ENCODE assay signal across 16 cellular contexts in the genomic region with DNA sequence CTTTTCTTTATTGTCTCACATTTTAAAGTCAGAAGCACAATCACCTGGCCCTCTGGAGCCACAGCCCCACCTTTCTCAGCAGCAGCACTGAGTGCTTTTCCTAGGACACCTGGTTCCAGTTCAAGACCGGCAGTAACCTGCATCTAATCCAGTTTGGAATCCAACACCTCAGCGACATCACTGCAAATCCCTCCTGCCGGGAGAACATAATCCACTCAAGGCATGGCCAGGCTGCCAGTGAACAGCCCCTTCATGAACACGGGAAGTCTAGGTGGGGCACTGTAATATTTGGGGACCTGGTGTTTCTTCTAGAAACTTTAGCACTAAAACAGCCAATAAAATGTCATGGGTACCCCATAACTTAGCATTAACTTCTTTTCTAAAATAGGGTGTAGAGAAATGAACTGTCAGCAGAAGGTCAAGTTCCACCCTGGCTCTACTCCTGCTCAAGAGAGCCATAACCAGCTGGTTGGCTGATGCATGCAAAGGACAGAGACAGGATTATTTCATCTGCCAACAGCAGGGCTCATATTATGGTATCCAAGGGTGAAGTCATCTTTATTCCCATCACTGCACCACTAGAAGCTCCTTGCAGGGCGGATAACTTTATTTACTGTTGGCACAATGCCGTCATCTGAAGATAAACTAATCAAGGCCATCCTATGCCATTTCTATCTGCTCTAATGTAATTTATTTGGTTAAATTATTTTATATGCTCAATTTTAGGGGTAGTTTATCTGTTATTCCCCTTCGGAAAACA.
DNase-seq lines count a peak whose midpoint lies in the region; ATAC-seq and TF ChIP-seq lines count a peak whose summit lies in the region.
"Had no signal": no experiment of that assay in that cellular context is flagged by ENCODE, and none has a peak within 500 bp of the region (broad histone marks: within the 10 kb centered on the region; RNA-seq: fewer than 3 reads in every experiment).

No MANE protein-coding gene starts in this region.

- H3K27ac Mint-ChIP-seq in chondrocyte (ENCODE audit: unreplicated experiment), result no peak overlapping the region
- H3K27ac Mint-ChIP-seq: activated naive CD4-positive, alpha-beta T cell treated with anti-CD3 and anti-CD28 coated beads, Interleukin-2, amount 10 ng/mL, durations not matched to agents 7 days and 5 days; naive thymus-derived CD4-positive, alpha-beta T cell had no signal

- TF ChIP-seq POLR2A in esophagus muscularis mucosa (IDR thresholded peaks at IDR 0.05; ENCODE audit: low read depth) (no peak), esophagus squamous epithelium (IDR thresholded peaks at IDR 0.05) (no peak)

- in situ Hi-C loops in G401 (cut with HindIII; ENCODE audit: low sequenced_read_pairs), result no loop called here

- H3K9ac ChIP-seq in parathyroid adenoma, result no peak overlapping the region

- H3K79me2 ChIP-seq in parathyroid adenoma, result peaks cover 5% of the 10 kb centered on the region

- H3K36me3 ChIP-seq in esophagus muscularis mucosa, result peaks cover 0 to 4% (median 2%) of the 10 kb centered on the region in 4 donors
- no peaks in the 10 kb centered on the region for H3K36me3 ChIP-seq in parathyroid adenoma (ENCODE audit: control insufficient read depth, insufficient read depth, low read length)
- H3K36me3 ChIP-seq in esophagus squamous epithelium, result no peaks in the 10 kb centered on the region
- H3K36me3 ChIP-seq: prostate gland had no signal

- H2AFZ ChIP-seq in parathyroid adenoma, result peak overlapping the region; percentile 20

- H3K9me3 ChIP-seq in esophagus muscularis mucosa, result no peaks in the 10 kb centered on the region
- no peaks in the 10 kb centered on the region for H3K9me3 ChIP-seq in parathyroid adenoma (ENCODE audit: control insufficient read depth, low read length)
- H3K9me3 ChIP-seq in esophagus squamous epithelium, result no peaks in the 10 kb centered on the region
- H3K9me3 ChIP-seq: prostate gland had no signal

- H3K27ac ChIP-seq in esophagus muscularis mucosa (replicated peaks in 1 of 4), result peak overlapping the region; percentile 18 to 54 (median 28)
- H3K27ac ChIP-seq in parathyroid adenoma, result peak overlapping the region; percentile 40
- peak overlapping the region in 2 of 4 donors; percentile 2 to 39 for H3K27ac ChIP-seq in esophagus squamous epithelium
- H3K27ac ChIP-seq: prostate gland had no signal

- H3K4me1 ChIP-seq in esophagus muscularis mucosa, result peaks cover 15 to 45% (median 31%) of the 10 kb centered on the region in 4 donors
- peaks cover 6% of the 10 kb centered on the region for H3K4me1 ChIP-seq in parathyroid adenoma
- H3K4me1 ChIP-seq in esophagus squamous epithelium, result peaks cover 0 to 22% (median 4%) of the 10 kb centered on the region in 3 donors
- H3K4me1 ChIP-seq: prostate gland had no signal

- H3K36me3 Mint-ChIP-seq in chondrocyte (ENCODE audit: low read depth), result peaks cover 15% of the 10 kb centered on the region
- H3K36me3 Mint-ChIP-seq: activated naive CD4-positive, alpha-beta T cell treated with anti-CD3 and anti-CD28 coated beads, Interleukin-2, amount 10 ng/mL, durations not matched to agents 7 days and 5 days; naive thymus-derived CD4-positive, alpha-beta T cell had no signal

- no peak overlapping the region for H3K4me2 ChIP-seq in parathyroid adenoma (ENCODE audit: low read length)

- no peaks in the 10 kb centered on the region for H3K9me3 Mint-ChIP-seq in chondrocyte (ENCODE audit: low read depth)
- H3K9me3 Mint-ChIP-seq: activated naive CD4-positive, alpha-beta T cell treated with anti-CD3 and anti-CD28 coated beads, Interleukin-2, amount 10 ng/mL, durations not matched to agents 7 days and 5 days; naive thymus-derived CD4-positive, alpha-beta T cell had no signal

- intact Hi-C loops in esophagus muscularis mucosa (cut with DNase I) (no loop called here), esophagus squamous epithelium (cut with DNase I) (no loop called here)

- ATAC-seq in HG03108 (IDR thresholded peaks at IDR 0.05; ENCODE audit: unreplicated experiment), result no peak
- ATAC-seq: naive thymus-derived CD4-positive, alpha-beta T cell had no signal

- H3K4me1 Mint-ChIP-seq in chondrocyte (ENCODE audit: low read depth), result no peaks in the 10 kb centered on the region
- H3K4me1 Mint-ChIP-seq: activated naive CD4-positive, alpha-beta T cell treated with anti-CD3 and anti-CD28 coated beads, Interleukin-2, amount 10 ng/mL, durations not matched to agents 7 days and 5 days had no signal

- DNase-seq in G401 (ENCODE audit: low spot score), result peak; percentile 59
- peak; percentile 78 to 91 for DNase-seq in NCI-H524 (lab: John Stamatoyannopoulos, UW)
- no peak for DNase-seq in esophagus muscularis mucosa (ENCODE audit: extremely low spot score)
- no peak for DNase-seq in T1000 (lab: John Stamatoyannopoulos, UW)
- no peak for DNase-seq in chondrocyte (ENCODE audit: low spot score)
- no peak for DNase-seq in esophagus squamous epithelium (lab: John Stamatoyannopoulos, UW)
- DNase-seq: activated CD4-positive, alpha-beta T cell treated with anti-CD3 and anti-CD28 coated beads, Interleukin-2, amount 50 U/mL, for 1 hour; activated naive CD4-positive, alpha-beta T cell treated with anti-CD3 and anti-CD28 coated beads, Interleukin-2, amount 10 ng/mL, durations not matched to agents 7 days and 5 days; cortex of kidney; mammary epithelial cell; naive thymus-derived CD4-positive, alpha-beta T cell; NCI-H1436 treated with DMSO at 0.1 percent for 48 hours; stimulated activated naive CD4-positive, alpha-beta T cell treated with Interleukin-2 at 50 U/mL for 16 hours had no signal

- H3K27me3 Mint-ChIP-seq in chondrocyte (ENCODE audit: low read depth), result no peaks in the 10 kb centered on the region
- H3K27me3 Mint-ChIP-seq: naive thymus-derived CD4-positive, alpha-beta T cell had no signal

- H3K4me3 Mint-ChIP-seq in chondrocyte (ENCODE audit: unreplicated experiment), result no peak overlapping the region
- H3K4me3 Mint-ChIP-seq: activated naive CD4-positive, alpha-beta T cell treated with anti-CD3 and anti-CD28 coated beads, Interleukin-2, amount 10 ng/mL, durations not matched to agents 7 days and 5 days; naive thymus-derived CD4-positive, alpha-beta T cell had no signal

- TF ChIP-seq CTCF in esophagus muscularis mucosa (IDR thresholded peaks at IDR 0.05) (no peak), parathyroid adenoma (IDR thresholded peaks at IDR 0.05) (no peak), chondrocyte (IDR thresholded peaks at IDR 0.05) (no peak), esophagus squamous epithelium (IDR thresholded peaks at IDR 0.05) (no peak)

- no peak overlapping the region for H3K4me3 ChIP-seq in esophagus muscularis mucosa
- no peak overlapping the region for H3K4me3 ChIP-seq in parathyroid adenoma (ENCODE audit: low read depth, low read length)
- no peak overlapping the region for H3K4me3 ChIP-seq in esophagus squamous epithelium
- H3K4me3 ChIP-seq: prostate gland had no signal

- TF ChIP-seq EP300 in esophagus muscularis mucosa (IDR thresholded peaks at IDR 0.05), result no peak

- 55% methylated on average over 5 of the region's 7 CpGs for WGBS in esophagus muscularis mucosa
- WGBS in esophagus squamous epithelium, 2 donors, result 74 to 82% methylated on average over 7 of the region's 7 CpGs

- H3K27me3 ChIP-seq in esophagus muscularis mucosa (no peaks in the 10 kb centered on the region), parathyroid adenoma (ENCODE audit: control insufficient read depth, insufficient read depth, low read length) (no peaks in the 10 kb centered on the region), esophagus squamous epithelium (no peaks in the 10 kb centered on the region)

Comparison
In these comparisons a context has a peak if more than half of its experiments do, and no peak if none do; other contexts are left out.
1. DNase-seq: peak in G401 (single experiment) and NCI-H524 (2 of 2); none in esophagus muscularis mucosa (single experiment), T1000 (single experiment), chondrocyte (single experiment) and esophagus squamous epithelium (single experiment).